Comparison of ENCODE assay signal across 33 cellular contexts in the genomic region with DNA sequence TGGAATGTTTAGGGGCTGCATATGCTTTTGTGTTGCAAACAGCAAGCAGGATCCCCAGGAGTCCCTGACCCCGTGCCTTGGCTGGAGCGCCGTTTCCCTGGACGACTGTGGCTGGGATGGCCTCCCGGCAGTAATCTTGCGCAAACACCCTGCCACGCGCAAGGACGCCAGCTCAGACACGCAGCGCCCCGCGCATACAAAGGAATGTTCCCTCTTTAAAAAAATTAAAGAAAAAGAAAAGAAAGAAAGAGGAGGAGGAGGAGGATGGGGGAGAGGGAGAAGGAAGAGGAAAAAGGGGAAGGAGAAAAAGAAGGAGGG. TPM values are rescaled to one million over a fixed set of nuclear protein-coding genes. Genes with fewer than 3 reads are reported as not detected.
DNase-seq lines count a peak whose midpoint lies in the region; ATAC-seq and TF ChIP-seq lines count a peak whose summit lies in the region.
"Had no signal": no experiment of that assay in that cellular context is flagged by ENCODE, and none has a peak within 500 bp of the region (broad histone marks: within the 10 kb centered on the region; RNA-seq: fewer than 3 reads in every experiment).

No MANE protein-coding gene starts in this region.

- H4K20me1 ChIP-seq in GM23248 (ENCODE audit: insufficient read depth): no peaks in the 10 kb centered on the region
- H4K20me1 ChIP-seq: BLaER1 treated with 17β-estradiol and CSF1 and Interleukin-3, amounts not matched to agents 10 nM and 100 nM had no signal

- H3K9me3 ChIP-seq in GM23248 (ENCODE audit: low read depth) (no peaks in the 10 kb centered on the region), iPS-20b (ENCODE audit: insufficient read depth, low read depth, low read length) (peaks cover 3% of the 10 kb centered on the region; the same call in 1 of the 2 replicates)
- H3K9me3 ChIP-seq: adrenal gland, colonic mucosa, pancreas, suprapubic skin had no signal

- DNase-seq in GM23248: peak; percentile 31
- DNase-seq in cerebellar cortex (ENCODE audit: low spot score): peak; percentile 17
- DNase-seq in osteocyte (ENCODE audit: extremely low spot score, unreplicated experiment): peak; percentile 77
- no peak for DNase-seq in AG08395 (ENCODE audit: low spot score)
- no peak for DNase-seq in GM19238 (ENCODE audit: insufficient read length, low spot score)
- DNase-seq in cardiac septum (ENCODE audit: low spot score): no peak
- DNase-seq: ACHN; activated CD4-positive, alpha-beta T cell treated with anti-CD3 and anti-CD28 coated beads, Interleukin-2, amount 50 U/mL, for 1 hour; activated T-cell treated with anti-CD3 and anti-CD28 coated beads, Interleukin-2, amount 50 U/mL, for 4 hours; brain microvascular endothelial cell; colonic mucosa; DMS53; effector memory CD4-positive, alpha-beta T cell; foreskin fibroblast; immature natural killer cell; naive thymus-derived CD4-positive, alpha-beta T cell; NCI-H1092; NCI-H187 treated with DMSO at 0.1 percent for 48 hours; NCI-H526; pancreas; SIG-M5; stimulated activated CD4-positive, alpha-beta T cell treated with anti-CD3 and anti-CD28 coated beads, Interleukin-12 subunit alpha, Interleukin-12 subunit beta, amount 100 ng/mL, for 4 hours; stimulated activated CD4-positive, alpha-beta T cell treated with anti-CD3 and anti-CD28 coated beads, Interleukin-4, amount 100 ng/mL, for 4 hours; T1000; WERI-Rb-1 had no signal

- H3K79me2 ChIP-seq in GM23248 (ENCODE audit: insufficient read depth): no peaks in the 10 kb centered on the region

- no peaks in the 10 kb centered on the region for H3K9me2 ChIP-seq in GM23248 (ENCODE audit: insufficient read depth)

- peaks cover 67% of the 10 kb centered on the region for H3K27me3 ChIP-seq in GM23248 (replicated peaks; ENCODE audit: insufficient read depth)
- H3K27me3 ChIP-seq in iPS-20b (ENCODE audit: insufficient read depth, low read length): peaks cover 100% of the 10 kb centered on the region
- H3K27me3 ChIP-seq: brain microvascular endothelial cell had no signal

- TF ChIP-seq CTCF in osteocyte (IDR thresholded peaks at IDR 0.05): no peak

- intact Hi-C loops in cardiac septum (cut with DNase I): no loop called here

- no peaks in the 10 kb centered on the region for H3K36me3 ChIP-seq in GM23248 (ENCODE audit: low read depth)
- no peaks in the 10 kb centered on the region for H3K36me3 ChIP-seq in iPS-20b (ENCODE audit: insufficient read depth, low read depth, low read length)
- H3K36me3 ChIP-seq: adrenal gland; BLaER1 treated with 17β-estradiol and CSF1 and Interleukin-3, amounts not matched to agents 10 nM and 100 nM; brain microvascular endothelial cell; colonic mucosa; pancreas; suprapubic skin; WERI-Rb-1 had no signal

- H3K27me3 Mint-ChIP-seq in osteocyte (ENCODE audit: unreplicated experiment): peaks cover 37% of the 10 kb centered on the region

- no peaks in the 10 kb centered on the region for H3K4me1 Mint-ChIP-seq in osteocyte (ENCODE audit: unreplicated experiment)
- H3K4me1 Mint-ChIP-seq: immature natural killer cell; naive thymus-derived CD4-positive, alpha-beta T cell; stimulated activated memory B cell treated with anti-CD40 and anti-IgM and Interleukin-4, amounts not matched to agents 10 μg/mL and 1 μg/mL and 100 μg/mL, for 72 hours had no signal

- no peak for ATAC-seq in HG03045 (IDR thresholded peaks at IDR 0.05; ENCODE audit: unreplicated experiment)
- ATAC-seq: activated T-cell treated with anti-CD3 and anti-CD28 coated beads, Interleukin-2, amount 50 U/mL, for 4 hours; naive thymus-derived CD4-positive, alpha-beta T cell; pancreas; stimulated activated memory B cell treated with anti-CD40 and anti-IgM and Interleukin-4, amounts not matched to agents 10 μg/mL and 1 μg/mL and 100 μg/mL, for 72 hours had no signal

- no peak overlapping the region for H2AFZ ChIP-seq in GM23248

- H3F3A ChIP-seq in GM23248 (ENCODE audit: insufficient read depth): no peaks in the 10 kb centered on the region

- H3K27ac ChIP-seq in GM23248: no peak overlapping the region
- no peak overlapping the region for H3K27ac ChIP-seq in iPS-20b (ENCODE audit: low read length)
- H3K27ac ChIP-seq: adrenal gland; BLaER1 treated with 17β-estradiol and CSF1 and Interleukin-3, amounts not matched to agents 10 nM and 100 nM; brain microvascular endothelial cell; colonic mucosa; pancreas; suprapubic skin; WERI-Rb-1 had no signal

- no peaks in the 10 kb centered on the region for H3K9me3 Mint-ChIP-seq in osteocyte (ENCODE audit: unreplicated experiment)
- H3K9me3 Mint-ChIP-seq: activated T-cell treated with anti-CD3 and anti-CD28 coated beads, Interleukin-2, amount 50 U/mL, for 4 hours; stimulated activated memory B cell treated with anti-CD40 and anti-IgM and Interleukin-4, amounts not matched to agents 10 μg/mL and 1 μg/mL and 100 μg/mL, for 72 hours had no signal

- WGBS in GM23248 (ENCODE audit: low coverage in 1 of 2, low lambda C conversion rate in 2 of 2, missing lambda C conversion rate in 2 of 2), 2 experiments: 24 to 34% methylated on average over 13 of the region's 13 CpGs

- H3K4me3 Mint-ChIP-seq in osteocyte (ENCODE audit: unreplicated experiment): no peak overlapping the region
- H3K4me3 Mint-ChIP-seq: activated T-cell treated with anti-CD3 and anti-CD28 coated beads, Interleukin-2, amount 50 U/mL, for 4 hours; immature natural killer cell; naive thymus-derived CD4-positive, alpha-beta T cell; stimulated activated memory B cell treated with anti-CD40 and anti-IgM and Interleukin-4, amounts not matched to agents 10 μg/mL and 1 μg/mL and 100 μg/mL, for 72 hours had no signal

- H3K4me1 ChIP-seq in GM23248 (ENCODE audit: insufficient read depth): no peaks in the 10 kb centered on the region
- H3K4me1 ChIP-seq in iPS-20b (ENCODE audit: insufficient read depth, low read length): peaks cover 46% of the 10 kb centered on the region; the same call in 1 of the 2 replicates
- H3K4me1 ChIP-seq: adrenal gland; BLaER1 treated with 17β-estradiol and CSF1 and Interleukin-3, amounts not matched to agents 10 nM and 100 nM; colonic mucosa; pancreas; suprapubic skin had no signal

- in situ Hi-C loops in GM23248 (cut with MboI): no loop called here

- H3K4me3 ChIP-seq in GM23248 (no peak overlapping the region), iPS-20b (ENCODE audit: low read length) (peak overlapping the region; percentile 64)
- H3K4me3 ChIP-seq: adrenal gland; BLaER1 treated with 17β-estradiol and CSF1 and Interleukin-3, amounts not matched to agents 10 nM and 100 nM; colonic mucosa; pancreas; suprapubic skin had no signal

- no peaks in the 10 kb centered on the region for H3K36me3 Mint-ChIP-seq in osteocyte (ENCODE audit: unreplicated experiment)
- H3K36me3 Mint-ChIP-seq: stimulated activated memory B cell treated with anti-CD40 and anti-IgM and Interleukin-4, amounts not matched to agents 10 μg/mL and 1 μg/mL and 100 μg/mL, for 72 hours had no signal

- peak overlapping the region; percentile 18 for H3K4me2 ChIP-seq in GM23248 (ENCODE audit: unreplicated experiment)
- H3K4me2 ChIP-seq: BLaER1 treated with 17β-estradiol and CSF1 and Interleukin-3, amounts not matched to agents 10 nM and 100 nM had no signal

- H3K9ac ChIP-seq in GM23248: no peak overlapping the region
- H3K9ac ChIP-seq in iPS-20b (ENCODE audit: low read depth, low read length): no peak overlapping the region
- H3K9ac ChIP-seq: BLaER1 treated with 17β-estradiol and CSF1 and Interleukin-3, amounts not matched to agents 10 nM and 100 nM had no signal

- no peak overlapping the region for H3K27ac Mint-ChIP-seq in osteocyte (ENCODE audit: unreplicated experiment)
- H3K27ac Mint-ChIP-seq: immature natural killer cell; naive thymus-derived CD4-positive, alpha-beta T cell; stimulated activated memory B cell treated with anti-CD40 and anti-IgM and Interleukin-4, amounts not matched to agents 10 μg/mL and 1 μg/mL and 100 μg/mL, for 72 hours had no signal

RNA-seq across cellular contexts. Expression of a gene that starts 28.2 kb away (rescaled TPM):
- 1.6 and 7.0 TPM in 2 replicates for total RNA-seq in GM23248 (2014; rRNA removed; shearing (Covaris generic))
- 4.3 and 6.3 TPM in 2 replicates for polyA plus RNA-seq in GM23248 (2016; fragmentation: Nextera tagmentation; extraction: Ambion mirVana)
- 8.6 and 8.8 TPM in 2 replicates for total RNA-seq in osteocyte
- not detected for total RNA-seq in cardiac septum
- total RNA-seq: activated T-cell treated with anti-CD3 and anti-CD28 coated beads, Interleukin-2, amount 50 U/mL, for 4 hours; adrenal gland; colonic mucosa; naive thymus-derived CD4-positive, alpha-beta T cell; pancreas; suprapubic skin; urinary bladder had no signal
- polyA plus RNA-seq: esophagus; immature natural killer cell; naive thymus-derived CD4-positive, alpha-beta T cell; pancreas; urinary bladder had no signal

RNA-seq across cellular contexts. Expression of a gene that starts 31.0 kb away (rescaled TPM):
- 18.2 and 25.5 TPM in 2 replicates for total RNA-seq in GM23248 (2014; rRNA removed; shearing (Covaris generic))
- polyA plus RNA-seq in GM23248 (2016; fragmentation: Nextera tagmentation; extraction: Ambion mirVana): 14.0 and 15.5 TPM in 2 replicates
- total RNA-seq in osteocyte (89.9 and 96.9 TPM in 2 replicates), cardiac septum (not detected)
- total RNA-seq: activated T-cell treated with anti-CD3 and anti-CD28 coated beads, Interleukin-2, amount 50 U/mL, for 4 hours; naive thymus-derived CD4-positive, alpha-beta T cell; pancreas; urinary bladder had no signal
- polyA plus RNA-seq: esophagus; immature natural killer cell; naive thymus-derived CD4-positive, alpha-beta T cell; pancreas; urinary bladder had no signal

Comparison
In these comparisons a context has a peak if more than half of its experiments do, and no peak if none do; other contexts are left out.
1. DNase-seq: peak in GM23248 (single experiment), cerebellar cortex (single experiment) and osteocyte (single experiment); none in AG08395 (single experiment), GM19238 (single experiment) and cardiac septum (single experiment).
2. RNA of a gene that starts 31.0 kb away (total RNA-seq): 89.9 to 96.9 TPM in osteocyte and 18.2 to 25.5 TPM in GM23248; not detected in cardiac septum (single experiment); every median in the first group is over 10 times any median in the second.